ENCODE assay signal across 19 cellular contexts in the genomic region with DNA sequence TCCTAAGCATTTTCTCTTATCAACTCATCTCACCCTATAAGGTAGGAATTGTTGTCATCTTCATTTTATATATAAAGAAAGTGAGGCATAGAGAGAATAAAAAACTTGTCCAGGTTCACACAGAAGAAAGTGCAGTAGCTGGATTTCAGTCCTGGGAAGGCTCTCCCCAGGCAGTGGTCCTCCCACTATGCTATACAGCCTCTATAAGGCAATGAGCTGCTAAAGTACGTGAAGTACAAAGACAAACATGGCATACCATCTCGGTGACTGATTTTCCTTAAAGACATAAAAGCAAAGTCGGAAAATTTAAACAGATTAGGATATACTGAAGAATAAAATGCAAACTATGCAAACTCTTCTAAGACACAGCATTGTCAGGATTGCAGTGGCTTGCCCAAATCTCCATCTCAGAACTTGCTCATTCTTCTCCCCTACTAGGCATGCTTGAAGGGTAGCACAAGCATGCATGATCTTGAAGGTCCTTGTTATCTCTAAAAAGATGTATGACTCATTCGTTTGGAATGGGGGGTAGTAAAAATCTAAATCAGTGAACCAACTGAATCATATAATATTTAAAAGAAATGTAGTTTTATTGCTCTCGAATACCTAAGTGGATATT.
A peak's percentile ranks its signal among the peaks of the same experiment; 100 is the strongest.
DNase-seq lines count a peak whose midpoint lies in the region; ATAC-seq, FAIRE-seq and TF ChIP-seq lines count a peak whose summit lies in the region.
"Had no signal": no experiment of that assay in that cellular context is flagged by ENCODE, and none has a peak within 500 bp of the region (broad histone marks: within the 10 kb centered on the region; RNA-seq: fewer than 3 reads in every experiment).

No MANE protein-coding gene starts in this region.

- intact Hi-C loops in pancreas (cut with DNase I): no loop called here
- intact Hi-C loops in activated CD8-positive, alpha-beta T cell treated with anti-CD3 and anti-CD28 coated beads for 36 hours (cut with micrococcal nuclease): no loop called here

- TF ChIP-seq CTCF in pancreas (IDR thresholded peaks at IDR 0.05): no peak
- TF ChIP-seq CTCF in activated CD8-positive, alpha-beta T cell treated with anti-CD3 and anti-CD28 coated beads for 36 hours (IDR thresholded peaks at IDR 0.05): no peak

- H3K9me3 ChIP-seq in pancreas: no peaks in the 10 kb centered on the region
- H3K9me3 ChIP-seq: heart left ventricle, vagina had no signal

- peaks cover 3% of the 10 kb centered on the region for H3K36me3 Mint-ChIP-seq in activated CD8-positive, alpha-beta T cell treated with anti-CD3 and anti-CD28 coated beads for 36 hours (ENCODE audit: low read depth)
- H3K36me3 Mint-ChIP-seq: CD8-positive, alpha-beta T cell had no signal

- no peaks in the 10 kb centered on the region for H3K27me3 Mint-ChIP-seq in activated CD8-positive, alpha-beta T cell treated with anti-CD3 and anti-CD28 coated beads for 36 hours

- POLR2A ChIA-PET in activated CD8-positive, alpha-beta T cell treated with anti-CD3 and anti-CD28 coated beads for 36 hours (lab: Charles Lee): no interaction called here

- H3K27me3 ChIP-seq in pancreas: no peaks in the 10 kb centered on the region
- H3K27me3 ChIP-seq: heart left ventricle, vagina had no signal

- 67 to 72% methylated on average over 5 of the region's 5 CpGs for WGBS in pancreas, 2 donors

- no peak for FAIRE-seq in RCC 7860 (lab: Jason Lieb, UNC)
- peak; percentile 34 for FAIRE-seq in pancreas (lab: Jason Lieb, UNC)
- FAIRE-seq in frontal cortex (lab: Jason Lieb, UNC): no peak

- no peaks in the 10 kb centered on the region for H3K9me3 Mint-ChIP-seq in activated CD8-positive, alpha-beta T cell treated with anti-CD3 and anti-CD28 coated beads for 36 hours
- H3K9me3 Mint-ChIP-seq: activated T-helper 17 cell treated with anti-CD3 and anti-CD28 coated beads, Interleukin-2, amount 50 U/mL, for 72 hours; CD8-positive, alpha-beta T cell; endodermal cell; nephron had no signal

- peaks cover 0 to 9% (median 0%) of the 10 kb centered on the region in 3 donors for H3K4me1 ChIP-seq in pancreas
- H3K4me1 ChIP-seq: vagina had no signal

- H3K4me1 Mint-ChIP-seq in activated CD8-positive, alpha-beta T cell treated with anti-CD3 and anti-CD28 coated beads for 36 hours (ENCODE audit: low read depth): peaks cover 4% of the 10 kb centered on the region
- H3K4me1 Mint-ChIP-seq: activated T-helper 17 cell treated with anti-CD3 and anti-CD28 coated beads, Interleukin-2, amount 50 U/mL, for 72 hours had no signal

- H3K36me3 ChIP-seq in pancreas: no peaks in the 10 kb centered on the region
- H3K36me3 ChIP-seq: vagina had no signal

- no peak overlapping the region for H3K4me3 Mint-ChIP-seq in activated CD8-positive, alpha-beta T cell treated with anti-CD3 and anti-CD28 coated beads for 36 hours
- H3K4me3 Mint-ChIP-seq: activated T-helper 17 cell treated with anti-CD3 and anti-CD28 coated beads, Interleukin-2, amount 50 U/mL, for 72 hours; CD8-positive, alpha-beta T cell; endodermal cell; nephron had no signal

- no peak overlapping the region for H3K27ac Mint-ChIP-seq in activated CD8-positive, alpha-beta T cell treated with anti-CD3 and anti-CD28 coated beads for 36 hours
- H3K27ac Mint-ChIP-seq: activated T-helper 17 cell treated with anti-CD3 and anti-CD28 coated beads, Interleukin-2, amount 50 U/mL, for 72 hours; CD8-positive, alpha-beta T cell; endodermal cell had no signal

- ATAC-seq in pancreas (no peak), HG02678 (IDR thresholded peaks at IDR 0.05; ENCODE audit: unreplicated experiment) (no peak)
- no peak for ATAC-seq in activated CD8-positive, alpha-beta T cell treated with anti-CD3 and anti-CD28 coated beads for 36 hours
- ATAC-seq: activated T-helper 17 cell treated with anti-CD3 and anti-CD28 coated beads, Interleukin-2, amount 50 U/mL, for 72 hours; CD8-positive, alpha-beta T cell; heart left ventricle; right cardiac atrium had no signal

- peak; percentile 3 for DNase-seq in ELR (ENCODE audit: low read depth)
- peak; percentile 66 for DNase-seq in RCC 7860 (ENCODE audit: low spot score)
- no peak for DNase-seq in epithelial cell of prostate (ENCODE audit: low read depth, low spot score)
- no peak for DNase-seq in pancreas
- DNase-seq in effector CD4-positive, alpha-beta T cell: no peak
- no peak for DNase-seq in activated CD8-positive, alpha-beta T cell treated with anti-CD3 and anti-CD28 coated beads for 36 hours
- no peak for DNase-seq in frontal cortex (ENCODE audit: low spot score in 2 of 2)
- DNase-seq: activated CD4-positive, alpha-beta T cell treated with anti-CD3 and anti-CD28 coated beads, Interleukin-2, amount 50 U/mL, for 48 hours; CD8-positive, alpha-beta T cell; endodermal cell; heart left ventricle; NCI-H748 treated with DMSO at 0.1 percent for 48 hours; right cardiac atrium; stimulated activated naive CD4-positive, alpha-beta T cell treated with Interleukin-2 at 50 U/mL for 16 hours; T1000 had no signal

- H3K27ac ChIP-seq in epithelial cell of prostate (peak overlapping the region; percentile 18), pancreas (no peak overlapping the region)
- H3K27ac ChIP-seq: vagina had no signal

- CTCF ChIA-PET in activated CD8-positive, alpha-beta T cell treated with anti-CD3 and anti-CD28 coated beads for 36 hours (lab: Charles Lee): no interaction called here

- H3K4me3 ChIP-seq in pancreas: no peak overlapping the region
- H3K4me3 ChIP-seq: heart left ventricle, vagina had no signal

Comparison
In these comparisons a context has a peak if more than half of its experiments do, and no peak if none do; other contexts are left out.
1. DNase-seq: peak in ELR (single experiment) and RCC 7860 (single experiment); none in epithelial cell of prostate (single experiment), pancreas (0 of 6), effector CD4-positive, alpha-beta T cell (single experiment), activated CD8-positive, alpha-beta T cell treated with anti-CD3 and anti-CD28 coated beads for 36 hours (single experiment) and frontal cortex (0 of 2).